ENCODE assay signal across 14 cellular contexts in the genomic region with DNA sequence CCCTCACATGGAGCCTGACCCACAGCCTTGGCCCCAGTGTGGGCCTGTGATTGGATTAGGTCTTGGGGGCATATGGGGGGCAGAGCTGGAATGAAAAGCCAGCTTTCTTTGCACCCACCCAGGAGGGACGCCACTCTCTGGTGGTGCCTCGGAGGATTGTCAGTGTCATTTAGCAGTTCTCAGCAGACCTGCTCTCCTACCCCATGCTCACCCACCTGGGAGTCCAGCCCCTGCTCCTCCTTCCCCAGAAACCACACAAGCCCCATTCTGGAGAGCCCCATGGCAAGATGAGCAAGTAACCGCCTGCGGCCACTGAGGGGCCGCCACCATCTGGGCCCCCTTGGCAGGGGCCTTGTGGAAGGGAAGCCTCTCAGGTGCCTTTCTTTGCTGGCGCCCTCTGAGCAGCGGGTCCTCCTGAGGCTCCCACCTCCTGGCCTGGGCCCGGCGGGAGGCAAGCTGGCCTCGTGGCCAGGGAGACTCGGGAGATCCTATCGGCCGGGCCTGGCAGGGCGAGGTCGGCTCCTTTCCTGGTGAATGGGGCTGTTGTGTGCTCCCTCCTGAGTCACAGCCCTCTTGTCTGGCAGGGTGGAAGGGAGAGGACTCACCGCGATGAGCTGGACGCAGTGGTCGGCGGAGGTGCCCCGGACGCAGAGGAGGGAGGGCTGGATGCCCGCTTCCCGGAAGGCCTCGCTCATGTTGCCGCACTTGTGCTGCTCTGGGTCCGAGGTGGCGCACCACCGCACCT. TPM values are rescaled to one million over a fixed set of nuclear protein-coding genes. Genes with fewer than 3 reads are reported as not detected.
DNase-seq lines count a peak whose midpoint lies in the region; ATAC-seq and TF ChIP-seq lines count a peak whose summit lies in the region.
"Had no signal": no experiment of that assay in that cellular context is flagged by ENCODE, and none has a peak within 500 bp of the region (broad histone marks: within the 10 kb centered on the region; RNA-seq: fewer than 3 reads in every experiment).

No MANE protein-coding gene starts in this region.

- H3K36me3 ChIP-seq in PC-9 (ENCODE audit: low read depth), result no peaks in the 10 kb centered on the region
- H3K36me3 ChIP-seq: gastrocnemius medialis had no signal

- CTCF ChIA-PET in PC-9 (lab: Charles Lee), result interaction anchor here (0.8 kb wide), 1 partner anchor 24 kb away, joined by 3 read pairs; no protein-coding TSS in a partner anchor
- CTCF ChIA-PET in CD4-positive, alpha-beta T cell (lab: Charles Lee), result no interaction called here

- H3F3A ChIP-seq in PC-9 (ENCODE audit: insufficient read depth, low read depth), result peaks cover 15% of the 10 kb centered on the region

- H2AFZ ChIP-seq in PC-9, result no peak overlapping the region

- no peak overlapping the region for H3K4me2 ChIP-seq in PC-9

- H3K27me3 Mint-ChIP-seq in stimulated activated naive CD8-positive, alpha-beta T cell treated with anti-CD3 and anti-CD28 coated beads, Interleukin-15, Interleukin-2, amounts not matched to agents 100 ng/mL and 50 ng/mL, for 24 hours, result no peaks in the 10 kb centered on the region
- H3K27me3 Mint-ChIP-seq in stimulated activated naive CD8-positive, alpha-beta T cell treated with anti-CD3 and anti-CD28 coated beads, Interleukin-15, amount 100 ng/mL, for 72 hours, result peaks cover 45% of the 10 kb centered on the region
- H3K27me3 Mint-ChIP-seq in CD4-positive, alpha-beta T cell, result no peaks in the 10 kb centered on the region

- DNase-seq in stimulated activated naive CD8-positive, alpha-beta T cell treated with anti-CD3 and anti-CD28 coated beads, Interleukin-15, amount 100 ng/mL, for 72 hours, result no peak
- peak; percentile 65 to 80 for DNase-seq in PC-9
- peak; percentile 32 for DNase-seq in epithelial cell of esophagus (ENCODE audit: low read depth)
- DNase-seq in NCI-H1092 treated with DMSO at 0.1 percent for 48 hours (lab: John Stamatoyannopoulos, UW), result no peak
- DNase-seq in CD4-positive, alpha-beta T cell, result no peak
- no peak for DNase-seq in glomerular visceral epithelial cell (ENCODE audit: extremely low spot score)
- DNase-seq: activated CD8-positive, alpha-beta memory T cell treated with anti-CD3 and anti-CD28 coated beads, Interleukin-2, amount 10 ng/mL, durations not matched to agents 7 days and 5 days; activated naive CD4-positive, alpha-beta T cell treated with Interleukin-2 at 50 U/mL for 16 hours; effector memory CD8-positive, alpha-beta T cell; gastrocnemius medialis; MM.1S; NCI-H2171 had no signal

- BruUV-seq in PC-9 (replicated peaks; lab: Mats Ljungman, UMichigan), result no TSS peak

- H3K79me2 ChIP-seq in PC-9 (ENCODE audit: low read depth), result no peaks in the 10 kb centered on the region

- H3K4me3 ChIP-seq in PC-9, result no peak overlapping the region
- H3K4me3 ChIP-seq in epithelial cell of esophagus (ENCODE audit: low read length), result no peak overlapping the region
- H3K4me3 ChIP-seq: gastrocnemius medialis had no signal

- intact Hi-C loops in PC-9 (cut with micrococcal nuclease; ENCODE audit: unreplicated experiment), result no loop called here
- intact Hi-C loops in CD4-positive, alpha-beta T cell (cut with DNase I, micrococcal nuclease), result no loop called here

- TF ChIP-seq CTCF in PC-9 (conservative IDR thresholded peaks at IDR 0.05), result no peak
- no peak for TF ChIP-seq CTCF in epithelial cell of esophagus (IDR thresholded peaks at IDR 0.05; ENCODE audit: insufficient read depth, low read depth, low read length, missing control alignments)
- TF ChIP-seq CTCF in CD4-positive, alpha-beta T cell (IDR thresholded peaks at IDR 0.05), result no peak

- peaks cover 25% of the 10 kb centered on the region for H3K4me1 Mint-ChIP-seq in stimulated activated naive CD8-positive, alpha-beta T cell treated with anti-CD3 and anti-CD28 coated beads, Interleukin-15, Interleukin-2, amounts not matched to agents 100 ng/mL and 50 ng/mL, for 24 hours (ENCODE audit: low read depth)
- peaks cover 23% of the 10 kb centered on the region for H3K4me1 Mint-ChIP-seq in stimulated activated naive CD8-positive, alpha-beta T cell treated with anti-CD3 and anti-CD28 coated beads, Interleukin-15, amount 100 ng/mL, for 72 hours
- H3K4me1 Mint-ChIP-seq in CD4-positive, alpha-beta T cell (ENCODE audit: low read depth), result no peaks in the 10 kb centered on the region

- no peaks in the 10 kb centered on the region for H3K27me3 ChIP-seq in PC-9 (ENCODE audit: insufficient read depth, low read depth)
- no peaks in the 10 kb centered on the region for H3K27me3 ChIP-seq in CD4-positive, alpha-beta T cell (ENCODE audit: control insufficient read depth, insufficient read depth, low read length)

- H4K20me1 ChIP-seq in PC-9 (ENCODE audit: insufficient read depth), result no peaks in the 10 kb centered on the region

- no peaks in the 10 kb centered on the region for H3K9me3 ChIP-seq in PC-9 (ENCODE audit: insufficient read depth, low read depth)
- H3K9me3 ChIP-seq in CD4-positive, alpha-beta T cell (ENCODE audit: control insufficient read depth, low read length), result no peaks in the 10 kb centered on the region
- H3K9me3 ChIP-seq: gastrocnemius medialis had no signal

- no peak overlapping the region for H3K27ac ChIP-seq in PC-9
- H3K27ac ChIP-seq in CD4-positive, alpha-beta T cell (ENCODE audit: low read depth, low read length), result no peak overlapping the region
- H3K27ac ChIP-seq: gastrocnemius medialis had no signal

- POLR2A ChIA-PET in PC-9 (lab: Charles Lee; ENCODE audit: unreplicated experiment), result no interaction called here
- POLR2A ChIA-PET in CD4-positive, alpha-beta T cell (lab: Charles Lee), result no interaction called here

- no peak for ATAC-seq in stimulated activated naive CD8-positive, alpha-beta T cell treated with anti-CD3 and anti-CD28 coated beads, Interleukin-15, amount 100 ng/mL, for 72 hours
- no peak for ATAC-seq in CD4-positive, alpha-beta T cell (ENCODE audit: poor library complexity)
- no peak for ATAC-seq in HG03135 (IDR thresholded peaks at IDR 0.05; ENCODE audit: unreplicated experiment)
- ATAC-seq: activated CD8-positive, alpha-beta memory T cell treated with anti-CD3 and anti-CD28 coated beads, Interleukin-2, amount 10 ng/mL, durations not matched to agents 7 days and 5 days; effector memory CD8-positive, alpha-beta T cell; gastrocnemius medialis had no signal

- no peak overlapping the region for H3K4me3 Mint-ChIP-seq in stimulated activated naive CD8-positive, alpha-beta T cell treated with anti-CD3 and anti-CD28 coated beads, Interleukin-15, Interleukin-2, amounts not matched to agents 100 ng/mL and 50 ng/mL, for 24 hours
- no peak overlapping the region for H3K4me3 Mint-ChIP-seq in stimulated activated naive CD8-positive, alpha-beta T cell treated with anti-CD3 and anti-CD28 coated beads, Interleukin-15, amount 100 ng/mL, for 72 hours
- H3K4me3 Mint-ChIP-seq in CD4-positive, alpha-beta T cell, result no peak overlapping the region
- H3K4me3 Mint-ChIP-seq: activated CD8-positive, alpha-beta memory T cell treated with anti-CD3 and anti-CD28 coated beads, Interleukin-2, amount 10 ng/mL, durations not matched to agents 7 days and 5 days had no signal

- peaks cover 19% of the 10 kb centered on the region for H3K4me1 ChIP-seq in PC-9 (replicated peaks; ENCODE audit: insufficient read depth)

- peak overlapping the region; percentile 16 for H3K27ac Mint-ChIP-seq in stimulated activated naive CD8-positive, alpha-beta T cell treated with anti-CD3 and anti-CD28 coated beads, Interleukin-15, Interleukin-2, amounts not matched to agents 100 ng/mL and 50 ng/mL, for 24 hours
- H3K27ac Mint-ChIP-seq in stimulated activated naive CD8-positive, alpha-beta T cell treated with anti-CD3 and anti-CD28 coated beads, Interleukin-15, amount 100 ng/mL, for 72 hours, result no peak overlapping the region
- H3K27ac Mint-ChIP-seq in CD4-positive, alpha-beta T cell, result no peak overlapping the region
- H3K27ac Mint-ChIP-seq: activated CD8-positive, alpha-beta memory T cell treated with anti-CD3 and anti-CD28 coated beads, Interleukin-2, amount 10 ng/mL, durations not matched to agents 7 days and 5 days; effector memory CD8-positive, alpha-beta T cell had no signal

- H3K36me3 Mint-ChIP-seq in stimulated activated naive CD8-positive, alpha-beta T cell treated with anti-CD3 and anti-CD28 coated beads, Interleukin-15, Interleukin-2, amounts not matched to agents 100 ng/mL and 50 ng/mL, for 24 hours (ENCODE audit: low read depth), result no peaks in the 10 kb centered on the region
- no peaks in the 10 kb centered on the region for H3K36me3 Mint-ChIP-seq in CD4-positive, alpha-beta T cell (ENCODE audit: low read depth)
- H3K36me3 Mint-ChIP-seq: activated CD8-positive, alpha-beta memory T cell treated with anti-CD3 and anti-CD28 coated beads, Interleukin-2, amount 10 ng/mL, durations not matched to agents 7 days and 5 days had no signal

- H3K9me3 Mint-ChIP-seq in stimulated activated naive CD8-positive, alpha-beta T cell treated with anti-CD3 and anti-CD28 coated beads, Interleukin-15, Interleukin-2, amounts not matched to agents 100 ng/mL and 50 ng/mL, for 24 hours, result no peaks in the 10 kb centered on the region
- H3K9me3 Mint-ChIP-seq in stimulated activated naive CD8-positive, alpha-beta T cell treated with anti-CD3 and anti-CD28 coated beads, Interleukin-15, amount 100 ng/mL, for 72 hours, result no peaks in the 10 kb centered on the region
- no peaks in the 10 kb centered on the region for H3K9me3 Mint-ChIP-seq in CD4-positive, alpha-beta T cell
- H3K9me3 Mint-ChIP-seq: effector memory CD8-positive, alpha-beta T cell had no signal

- no peaks in the 10 kb centered on the region for H3K9me2 ChIP-seq in PC-9 (ENCODE audit: insufficient read depth)

RNA-seq across cellular contexts. Expression of gene MELTF, which starts 2.3 kb away (rescaled TPM):
- total RNA-seq in PC-9 (2021), result 154 and 202 TPM in 2 replicates
- 1 to 10 TPM in 1 of 2 experiments, under 1 TPM in 1; 0.89 to 1.2 TPM for total RNA-seq in CD4-positive, alpha-beta T cell

RNA-seq across cellular contexts. Expression of gene PIGZ, which starts 58.7 kb away (rescaled TPM):
- 2.1 and 5.6 TPM in 2 replicates for total RNA-seq in PC-9 (2021)
- total RNA-seq in CD4-positive, alpha-beta T cell, result under 1 TPM; 0.33 to 0.61 TPM

Comparison
In these comparisons a context has a peak if more than half of its experiments do, and no peak if none do; other contexts are left out.
1. DNase-seq: peak in PC-9 (2 of 2) and epithelial cell of esophagus (single experiment); none in stimulated activated naive CD8-positive, alpha-beta T cell treated with anti-CD3 and anti-CD28 coated beads, Interleukin-15, amount 100 ng/mL, for 72 hours (0 of 2), NCI-H1092 treated with DMSO at 0.1 percent for 48 hours (single experiment), CD4-positive, alpha-beta T cell (0 of 10) and glomerular visceral epithelial cell (single experiment).
2. RNA of gene MELTF, which starts 2.3 kb away (total RNA-seq): 154 to 202 TPM in PC-9; 0.89 to 1.2 TPM in CD4-positive, alpha-beta T cell; every median in the first group is over 10 times any median in the second.